In genomic region chr17:54172654-54173316, GRCh38 we compare ENCODE assay signal across 8 cellular contexts.
DNase-seq lines count a peak whose midpoint lies in the region; FAIRE-seq and TF ChIP-seq lines count a peak whose summit lies in the region.

No MANE protein-coding gene starts in this region.

- H3K36me3 Mint-ChIP-seq in glutamatergic neuron (ENCODE audit: unreplicated experiment): no peaks in the 10 kb centered on the region

- intact Hi-C loops in tibial artery (cut with DNase I; ENCODE audit: low total_unique reads): no loop called here

- H3K4me1 ChIP-seq in small intestine (ENCODE audit: control insufficient read depth in 2 of 2, insufficient read depth in 1 of 2, low read depth in 1 of 2, low read length in 1 of 2) (no peaks in the 10 kb centered on the region), tibial artery (no peaks in the 10 kb centered on the region)

- H3K4me3 ChIP-seq in small intestine (ENCODE audit: low read depth in 1 of 2, low read length in 2 of 2) (no peak overlapping the region), tibial artery (no peak overlapping the region)

- FAIRE-seq in small intestine (lab: Jason Lieb, UNC): no peak

- TF ChIP-seq CTCF in glutamatergic neuron (IDR thresholded peaks at IDR 0.05; ENCODE audit: partially characterized antibody, unreplicated experiment): peak; percentile 44
- TF ChIP-seq CTCF in tibial artery (IDR thresholded peaks at IDR 0.05): peak in 1 of 2 experiments; percentile 28

- H3K27me3 ChIP-seq in small intestine (ENCODE audit: control insufficient read depth in 2 of 2, insufficient read depth in 2 of 2, low read length in 2 of 2) (no peaks in the 10 kb centered on the region), tibial artery (no peaks in the 10 kb centered on the region)

- no peaks in the 10 kb centered on the region for H3K36me3 ChIP-seq in small intestine (ENCODE audit: control insufficient read depth in 2 of 2, insufficient read depth in 2 of 2, low read length in 2 of 2)
- no peaks in the 10 kb centered on the region for H3K36me3 ChIP-seq in tibial artery

- no peaks in the 10 kb centered on the region for H3K9me3 Mint-ChIP-seq in glutamatergic neuron (ENCODE audit: unreplicated experiment)

- H3K27ac ChIP-seq in small intestine (ENCODE audit: low read depth in 1 of 2, low read length in 1 of 2): no peak overlapping the region
- no peak overlapping the region for H3K27ac ChIP-seq in tibial artery

- H3K9me3 ChIP-seq in small intestine (ENCODE audit: control insufficient read depth, low read depth): no peaks in the 10 kb centered on the region
- no peaks in the 10 kb centered on the region for H3K9me3 ChIP-seq in tibial artery

- DNase-seq in NCI-H82 (lab: John Stamatoyannopoulos, UW): peak; percentile 29
- DNase-seq in NCI-H82 treated with DMSO at 0.1 percent for 48 hours (lab: John Stamatoyannopoulos, UW; ENCODE audit: unreplicated experiment): no peak
- DNase-seq in RKO (ENCODE audit: low spot score): peak; percentile 37
- DNase-seq in glutamatergic neuron: peak; percentile 48
- DNase-seq in small intestine: peak; percentile 62
- DNase-seq in NCI-H2107 (lab: John Stamatoyannopoulos, UW): no peak
- no peak for DNase-seq in tibial artery
- no peak for DNase-seq in medulla oblongata (ENCODE audit: extremely low spot score)

- WGBS in small intestine, 3 donors: 0% methylated on average over 1 of the region's 1 CpG

- no peak overlapping the region for H3K27ac Mint-ChIP-seq in glutamatergic neuron (ENCODE audit: unreplicated experiment)

- H3K27me3 Mint-ChIP-seq in glutamatergic neuron (ENCODE audit: unreplicated experiment): no peaks in the 10 kb centered on the region

- H3K4me1 Mint-ChIP-seq in glutamatergic neuron (ENCODE audit: low read depth, unreplicated experiment): peaks cover 3% of the 10 kb centered on the region

- no peak overlapping the region for H3K4me3 Mint-ChIP-seq in glutamatergic neuron (ENCODE audit: unreplicated experiment)

Comparison
In these comparisons a context has a peak if more than half of its experiments do, and no peak if none do; other contexts are left out.
1. DNase-seq: peak in NCI-H82 (single experiment), RKO (single experiment), glutamatergic neuron (single experiment) and small intestine (single experiment); none in NCI-H82 treated with DMSO at 0.1 percent for 48 hours (single experiment), NCI-H2107 (single experiment), tibial artery (0 of 2) and medulla oblongata (single experiment).